27 cellular contexts compared by ENCODE assay signal in the genomic region with DNA sequence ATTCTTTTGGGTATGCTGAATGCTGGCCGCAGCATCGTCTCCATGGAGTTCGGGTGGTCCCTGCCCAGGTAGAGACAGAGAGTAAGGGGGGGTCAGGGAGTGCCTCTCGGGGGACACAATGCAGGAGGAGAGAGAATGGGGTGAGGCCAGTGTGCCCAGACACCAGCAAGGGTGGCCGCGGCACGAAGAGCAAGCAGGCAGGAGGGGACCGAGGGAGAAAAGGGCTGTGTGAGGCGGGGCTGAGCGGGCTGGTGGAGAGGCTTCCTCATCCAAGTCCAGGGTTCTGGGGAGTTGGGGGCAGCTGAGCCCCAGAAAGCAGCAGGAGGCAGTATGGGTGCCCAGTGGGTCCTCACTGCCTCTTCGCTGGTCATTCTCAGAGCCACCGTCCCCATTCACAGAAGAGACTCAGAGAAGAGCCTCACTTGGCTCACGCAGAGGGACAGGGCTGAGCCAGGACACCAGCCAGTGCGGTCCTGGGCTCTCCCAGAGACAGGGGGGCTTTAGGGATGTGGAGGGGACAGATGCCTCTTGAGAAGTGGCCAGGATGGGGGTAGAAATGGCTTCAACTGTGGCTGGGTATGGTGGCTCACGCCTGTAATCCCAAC.
"Had no signal": no experiment of that assay in that cellular context is flagged by ENCODE, and none has a peak within 500 bp of the region (broad histone marks: within the 10 kb centered on the region; RNA-seq: fewer than 3 reads in every experiment).

No MANE protein-coding gene starts in this region.

- H3K9me3 ChIP-seq: lower lobe of right lung, neutrophil, ovary, right atrium auricular region, right lobe of liver had no signal

- H3K4me1 ChIP-seq: lower lobe of right lung, right atrium auricular region, right lobe of liver, tibial nerve had no signal

- H3K4me3 ChIP-seq: lower lobe of right lung, ovary, right atrium auricular region, right lobe of liver, smooth muscle cell, tibial nerve had no signal

- H3K4me3 Mint-ChIP-seq: immature natural killer cell; naive thymus-derived CD8-positive, alpha-beta T cell; nephron; neural crest cell; stimulated activated memory B cell treated with anti-CD40 and anti-IgM and Interleukin-4, amounts not matched to agents 10 μg/mL and 1 μg/mL and 100 μg/mL, for 72 hours; stimulated activated naive CD8-positive, alpha-beta T cell treated with anti-CD3 and anti-CD28 coated beads, Interleukin-15, amount 100 ng/mL, for 72 hours; type B pancreatic cell had no signal

- ATAC-seq: left lobe of liver; lower lobe of right lung; naive thymus-derived CD8-positive, alpha-beta T cell; right lobe of liver; stimulated activated memory B cell treated with anti-CD40 and anti-IgM and Interleukin-4, amounts not matched to agents 10 μg/mL and 1 μg/mL and 100 μg/mL, for 72 hours; stimulated activated naive CD8-positive, alpha-beta T cell treated with anti-CD3 and anti-CD28 coated beads, Interleukin-15, amount 100 ng/mL, for 72 hours had no signal

- H3K4me2 ChIP-seq: smooth muscle cell had no signal

- H3K36me3 Mint-ChIP-seq: type B pancreatic cell had no signal

- FAIRE-seq: islet of Langerhans had no signal

- H3K27ac Mint-ChIP-seq: immature natural killer cell; naive thymus-derived CD8-positive, alpha-beta T cell; nephron; progenitor cell of endocrine pancreas; stimulated activated memory B cell treated with anti-CD40 and anti-IgM and Interleukin-4, amounts not matched to agents 10 μg/mL and 1 μg/mL and 100 μg/mL, for 72 hours; stimulated activated naive CD8-positive, alpha-beta T cell treated with anti-CD3 and anti-CD28 coated beads, Interleukin-15, amount 100 ng/mL, for 72 hours; type B pancreatic cell had no signal

- H3K27me3 ChIP-seq: ovary, right atrium auricular region, right lobe of liver had no signal

- DNase-seq: hypothalamus; immature natural killer cell; lower lobe of right lung; mammary epithelial cell; mesenchymal stem cell; naive thymus-derived CD8-positive, alpha-beta T cell; occipital lobe; ovary; right lobe of liver; stimulated activated CD4-positive, alpha-beta T cell treated with anti-CD3 and anti-CD28 coated beads, Interleukin-1b, Interleukin-23, amount 100 ng/mL, for 48 hours; stimulated activated CD4-positive, alpha-beta T cell treated with anti-CD3 and anti-CD28 coated beads, Interleukin-2, amount 100 ng/mL, for 48 hours; stimulated activated CD4-positive, alpha-beta T cell treated with anti-CD3 and anti-CD28 coated beads, Interleukin-4, amount 100 ng/mL, for 4 hours; stimulated activated CD8-positive, alpha-beta memory T cell treated with anti-CD3 and anti-CD28 coated beads, Interleukin-4, amount 100 ng/mL, for 48 hours; stimulated activated naive CD4-positive, alpha-beta T cell treated with Interleukin-2 at 50 U/mL for 16 hours; stimulated activated naive CD8-positive, alpha-beta T cell treated with anti-CD3 and anti-CD28 coated beads, Interleukin-15, amount 100 ng/mL, for 72 hours; substantia nigra had no signal

- H3K27ac ChIP-seq: lower lobe of right lung, neutrophil, ovary, right atrium auricular region, right lobe of liver, tibial nerve had no signal

- H3K36me3 ChIP-seq: lower lobe of right lung, neutrophil, ovary, right atrium auricular region, right lobe of liver, tibial nerve had no signal

- H3K4me1 Mint-ChIP-seq: nephron; neural crest cell; stimulated activated memory B cell treated with anti-CD40 and anti-IgM and Interleukin-4, amounts not matched to agents 10 μg/mL and 1 μg/mL and 100 μg/mL, for 72 hours; stimulated activated naive CD8-positive, alpha-beta T cell treated with anti-CD3 and anti-CD28 coated beads, Interleukin-15, amount 100 ng/mL, for 72 hours had no signal

- H3K9me3 Mint-ChIP-seq: immature natural killer cell; nephron; neural crest cell; stimulated activated naive CD8-positive, alpha-beta T cell treated with anti-CD3 and anti-CD28 coated beads, Interleukin-15, amount 100 ng/mL, for 72 hours; type B pancreatic cell had no signal
